8 cellular contexts compared by ENCODE assay signal in the genomic region with DNA sequence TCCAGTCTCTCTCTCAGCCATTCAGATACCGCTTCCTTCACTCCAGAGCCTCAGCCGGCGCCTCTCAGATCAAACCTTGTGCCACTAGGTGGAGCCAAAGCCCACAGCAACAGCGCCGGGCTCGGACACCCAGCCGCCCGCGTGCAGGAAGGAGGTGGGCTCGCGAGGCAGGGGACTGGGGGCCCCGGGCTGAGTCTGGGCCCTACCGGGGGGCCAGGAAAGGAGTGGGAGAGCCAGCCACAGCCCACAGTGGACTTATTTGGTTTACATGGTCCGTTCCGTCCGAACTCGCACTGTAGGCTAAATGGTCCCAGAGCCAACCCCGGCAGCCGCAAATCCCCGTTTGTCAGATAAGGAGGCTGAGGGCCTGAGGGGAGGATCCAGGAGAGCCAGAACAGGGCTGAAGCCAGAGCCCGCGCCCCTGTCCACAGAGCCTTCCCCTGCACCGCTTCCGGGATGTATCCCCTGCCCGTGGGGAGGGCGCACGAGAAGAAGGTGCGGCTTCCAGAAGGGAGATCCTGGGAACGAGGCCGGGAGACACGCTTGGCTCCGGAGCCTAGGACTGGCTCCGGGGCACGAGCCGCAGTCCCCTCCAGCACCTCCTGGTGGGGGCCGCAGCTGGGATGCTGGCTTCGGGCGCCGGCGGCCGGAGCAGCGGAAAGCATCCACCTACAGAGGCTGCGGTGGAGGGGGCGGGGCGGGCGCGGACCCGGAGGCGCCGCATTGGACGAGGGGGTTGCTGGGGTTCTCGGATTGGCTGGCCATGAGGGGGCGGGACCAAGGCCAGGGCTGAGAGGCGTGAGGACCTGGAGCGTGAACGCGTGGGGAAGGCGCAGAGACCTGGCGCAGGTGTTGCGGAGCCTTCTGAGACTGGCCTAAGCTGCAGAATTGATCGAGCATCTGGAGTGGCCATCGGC. TPM values are rescaled to one million over a fixed set of nuclear protein-coding genes. Genes with fewer than 3 reads are reported as not detected.
A peak's percentile ranks its signal among the peaks of the same experiment; 100 is the strongest.
DNase-seq lines count a peak whose midpoint lies in the region; ATAC-seq, FAIRE-seq and TF ChIP-seq lines count a peak whose summit lies in the region.

No MANE protein-coding gene starts in this region.

- H3K27ac ChIP-seq in SK-N-SH (ENCODE audit: low read depth in 2 of 2, low read length in 1 of 2) (peak overlapping the region in 1 of 2 experiments; percentile 93; a peak in 2 of 4 replicates), pancreas (no peak overlapping the region), thyroid gland (no peak overlapping the region)

- H3K36me3 Mint-ChIP-seq in activated naive CD4-positive, alpha-beta T cell treated with anti-CD3 and anti-CD28 coated beads, Interleukin-2, amount 50 U/mL, for 24 hours = no peaks in the 10 kb centered on the region

- CTCF ChIA-PET in SK-N-SH (lab: Yijun Ruan, JAX) = interaction anchor here (0.5 to 23.8 kb wide), 63 partner anchors 8 to 475 kb away, joined by 3 to 779 read pairs (median 4); a partner anchor contains a TSS

- H3K4me3 Mint-ChIP-seq in activated naive CD4-positive, alpha-beta T cell treated with anti-CD3 and anti-CD28 coated beads, Interleukin-2, amount 50 U/mL, for 24 hours = peak overlapping the region; percentile 85

- H2AFZ ChIP-seq in SK-N-SH (ENCODE audit: low read depth) = peak overlapping the region; percentile 100

- TF ChIP-seq CTCF in GM10266 (IDR thresholded peaks at IDR 0.05; ENCODE audit: control insufficient read depth, insufficient read depth, low read depth, missing control alignments) = peak; percentile 91
- peak; percentile 90 for TF ChIP-seq CTCF in SK-N-SH (IDR thresholded peaks at IDR 0.05)
- TF ChIP-seq CTCF in pancreas (IDR thresholded peaks at IDR 0.05) = peak; percentile 79 to 92 (median 87)
- TF ChIP-seq CTCF in thyroid gland (IDR thresholded peaks at IDR 0.05) = peak; percentile 48 to 91 (median 81)

- TF ChIP-seq EP300 in SK-N-SH (IDR thresholded peaks at IDR 0.05; ENCODE audit: borderline replicate concordance in 1 of 2, low read depth in 1 of 2, low read length in 1 of 2) = no peak; a peak in 1 of 4 replicates

- H3K27me3 ChIP-seq in SK-N-SH (ENCODE audit: insufficient read depth) (peaks cover 30% of the 10 kb centered on the region), pancreas (no peaks in the 10 kb centered on the region), thyroid gland (no peaks in the 10 kb centered on the region)

- peak overlapping the region; percentile 100 for H3K4me2 ChIP-seq in SK-N-SH

- H3K9ac ChIP-seq in SK-N-SH = no peak overlapping the region; the same call in 1 of the 2 replicates

- POLR2A ChIA-PET in SK-N-SH (lab: Yijun Ruan, JAX) = interaction anchor here (1.4 to 1.5 kb wide), 2 partner anchors 87 to 115 kb away, joined by 4 to 5 read pairs; a partner anchor contains a TSS

- ATAC-seq in HG02623 (IDR thresholded peaks at IDR 0.05; ENCODE audit: unreplicated experiment) = peak; percentile 68
- peak; percentile 98 for ATAC-seq in Right ventricle myocardium inferior
- ATAC-seq in pancreas = peak; percentile 97 to 100 (median 99)

- DNase-seq in GM10266 (ENCODE audit: extremely low spot score) (peak; percentile 97), NCI-H1092 treated with DMSO at 0.1 percent for 48 hours (lab: John Stamatoyannopoulos, UW) (peak; percentile 75), SK-N-SH (peak; percentile 99), Right ventricle myocardium inferior (ENCODE audit: missing footprints) (peak; percentile 96), pancreas (peak; percentile 90 to 96 (median 94)), thyroid gland (peak; percentile 96)

- H3F3A ChIP-seq in SK-N-SH (replicated peaks; ENCODE audit: insufficient read depth) = no peaks in the 10 kb centered on the region

- no peaks in the 10 kb centered on the region for H3K79me2 ChIP-seq in SK-N-SH (ENCODE audit: insufficient read depth)

- peaks cover 40% of the 10 kb centered on the region for H3K4me1 Mint-ChIP-seq in activated naive CD4-positive, alpha-beta T cell treated with anti-CD3 and anti-CD28 coated beads, Interleukin-2, amount 50 U/mL, for 24 hours

- H3K9me2 ChIP-seq in SK-N-SH = no peaks in the 10 kb centered on the region

- peaks cover 1% of the 10 kb centered on the region for H3K27me3 Mint-ChIP-seq in activated naive CD4-positive, alpha-beta T cell treated with anti-CD3 and anti-CD28 coated beads, Interleukin-2, amount 50 U/mL, for 24 hours

- FAIRE-seq in pancreas (lab: Jason Lieb, UNC) = no peak

- no peaks in the 10 kb centered on the region for H3K9me3 ChIP-seq in SK-N-SH
- H3K9me3 ChIP-seq in pancreas = no peaks in the 10 kb centered on the region
- no peaks in the 10 kb centered on the region for H3K9me3 ChIP-seq in thyroid gland

- no peaks in the 10 kb centered on the region for H3K9me3 Mint-ChIP-seq in activated naive CD4-positive, alpha-beta T cell treated with anti-CD3 and anti-CD28 coated beads, Interleukin-2, amount 50 U/mL, for 24 hours

- H3K27ac Mint-ChIP-seq in activated naive CD4-positive, alpha-beta T cell treated with anti-CD3 and anti-CD28 coated beads, Interleukin-2, amount 50 U/mL, for 24 hours = no peak overlapping the region

- TF ChIP-seq RAD21 in SK-N-SH (IDR thresholded peaks at IDR 0.05; ENCODE audit: low read length) = peak; percentile 93

- peaks cover 0 to 12% of the 10 kb centered on the region in 2 experiments; a peak in 1 of 4 replicates for H3K4me1 ChIP-seq in SK-N-SH (ENCODE audit: control insufficient read depth in 1 of 2, insufficient read depth in 2 of 2, low read depth in 1 of 2, low read length in 1 of 2)
- H3K4me1 ChIP-seq in pancreas = peaks cover 0 to 8% (median 0%) of the 10 kb centered on the region in 3 donors
- H3K4me1 ChIP-seq in thyroid gland = peaks cover 7 to 11% of the 10 kb centered on the region in 2 donors

- 5% methylated on average over 30 of the region's 62 CpGs for WGBS in SK-N-SH (ENCODE audit: low lambda C conversion rate)
- 0 to 1% methylated on average over 61 to 62 of the region's 62 CpGs for WGBS in pancreas, 2 donors
- 0% methylated on average over 9 to 21 of the region's 62 CpGs for WGBS in thyroid gland, 2 donors

- no peaks in the 10 kb centered on the region for H3K36me3 ChIP-seq in SK-N-SH (replicated peaks in 1 of 2; ENCODE audit: control insufficient read depth in 1 of 2, insufficient read depth in 2 of 2, low read length in 1 of 2)
- no peaks in the 10 kb centered on the region for H3K36me3 ChIP-seq in pancreas
- H3K36me3 ChIP-seq in thyroid gland = no peaks in the 10 kb centered on the region

- TF ChIP-seq POLR2A in thyroid gland (IDR thresholded peaks at IDR 0.05) = no peak

- H3K4me3 ChIP-seq in SK-N-SH (ENCODE audit: low read depth in 2 of 2, low read length in 1 of 2) (peak overlapping the region; percentile 67 to 99), pancreas (peak overlapping the region; percentile 49 to 65 (median 60)), thyroid gland (replicated peaks in 1 of 3) (peak overlapping the region; percentile 3 to 55 (median 3))

- H4K20me1 ChIP-seq in SK-N-SH (ENCODE audit: insufficient read depth) = no peaks in the 10 kb centered on the region

- intact Hi-C loops in Right ventricle myocardium inferior (cut with DNase I) = loop anchor here (2.0 kb wide), 3 partner anchors 117 to 395 kb away; no protein-coding TSS in a partner anchor
- intact Hi-C loops in pancreas (cut with DNase I) = loop anchor here in 1 of 3 donors (10.0 kb wide), 1 partner anchor 241 kb away; a partner anchor contains a TSS
- intact Hi-C loops in thyroid gland (cut with DNase I) = loop anchor here (2.0 kb wide), 1 partner anchor 65 kb away; no protein-coding TSS in a partner anchor

TF ChIP-seq in SK-N-SH, 30 proteins besides CTCF, POLR2A, EP300 and RAD21 (continues in another document):
- TF ChIP-seq RCOR1 (IDR thresholded peaks at IDR 0.05; ENCODE audit: low read length) = no peak
- TF ChIP-seq FOSL2 (IDR thresholded peaks at IDR 0.05; ENCODE audit: borderline replicate concordance, low read depth) = no peak
- TF ChIP-seq JUND (IDR thresholded peaks at IDR 0.05) = no peak
- TF ChIP-seq, protein P1, sequence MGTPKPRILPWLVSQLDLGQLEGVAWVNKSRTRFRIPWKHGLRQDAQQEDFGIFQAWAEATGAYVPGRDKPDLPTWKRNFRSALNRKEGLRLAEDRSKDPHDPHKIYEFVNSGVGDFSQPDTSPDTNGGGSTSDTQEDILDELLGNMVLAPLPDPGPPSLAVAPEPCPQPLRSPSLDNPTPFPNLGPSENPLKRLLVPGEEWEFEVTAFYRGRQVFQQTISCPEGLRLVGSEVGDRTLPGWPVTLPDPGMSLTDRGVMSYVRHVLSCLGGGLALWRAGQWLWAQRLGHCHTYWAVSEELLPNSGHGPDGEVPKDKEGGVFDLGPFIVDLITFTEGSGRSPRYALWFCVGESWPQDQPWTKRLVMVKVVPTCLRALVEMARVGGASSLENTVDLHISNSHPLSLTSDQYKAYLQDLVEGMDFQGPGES (IDR thresholded peaks at IDR 0.05; ENCODE audit: low read depth, low read length) = peak; percentile 9; the same call in 1 of the 2 replicates
- TF ChIP-seq GATA2 (CRISPR knock-in tag; IDR thresholded peaks at IDR 0.05) = no peak; the same call in 1 of the 2 replicates
- TF ChIP-seq NFIC (IDR thresholded peaks at IDR 0.05; ENCODE audit: borderline replicate concordance) = no peak
- TF ChIP-seq ELF1 (IDR thresholded peaks at IDR 0.05) = peak; percentile 48
- no peak for TF ChIP-seq YY1 (IDR thresholded peaks at IDR 0.05; ENCODE audit: low read depth)
- no peak for TF ChIP-seq TEAD4 (IDR thresholded peaks at IDR 0.05; ENCODE audit: borderline replicate concordance, insufficient read depth)
- no peak for TF ChIP-seq RXRA (IDR thresholded peaks at IDR 0.05; ENCODE audit: borderline replicate concordance, low read depth)
- TF ChIP-seq TAF1 (IDR thresholded peaks at IDR 0.05; ENCODE audit: borderline replicate concordance, low read depth, low read length) = no peak
- TF ChIP-seq FOXM1 (IDR thresholded peaks at IDR 0.05; ENCODE audit: low read depth) = no peak
- TF ChIP-seq MEF2A (IDR thresholded peaks at IDR 0.05; ENCODE audit: borderline replicate concordance, low read depth) = no peak

RNA-seq across cellular contexts. Expression of a gene that starts 6.5 kb away (rescaled TPM):
- polyA plus RNA-seq in SK-N-SH (2012; rRNA removed) = 0.08 TPM in 1 of 2 replicates, not detected in the other
- polyA plus RNA-seq in SK-N-SH (2012; cell fraction: cytosol; rRNA removed) = 0.03 TPM in 1 of 2 replicates, not detected in the other
- polyA plus RNA-seq in SK-N-SH (2012; cell fraction: nucleus; rRNA removed) = not detected in 2 replicates
- 0.24 TPM for total RNA-seq in Right ventricle myocardium inferior
- under 1 TPM in 3 of 6 donors, not detected in 3; 0.28 to 0.66 (median 0.29) TPM for total RNA-seq in pancreas
- polyA plus RNA-seq in pancreas = under 1 TPM; 0.09 to 0.11 TPM
- total RNA-seq in thyroid gland = 1 to 10 TPM in 1 of 4 donors, under 1 TPM in 2, not detected in 1; 0.54 to 1.2 (median 0.56) TPM

RNA-seq across cellular contexts. Expression of a gene that starts 59.8 kb away (rescaled TPM):
- polyA plus RNA-seq in SK-N-SH (2012; rRNA removed) (0.80 and 1.3 TPM in 2 replicates), pancreas (1 to 10 TPM in 1 of 2 donors, under 1 TPM in 1; 0.53 to 1.1 TPM)
- 0.50 and 0.92 TPM in 2 replicates for polyA plus RNA-seq in SK-N-SH (2012; cell fraction: cytosol; rRNA removed)
- 1.1 and 1.3 TPM in 2 replicates for polyA plus RNA-seq in SK-N-SH (2012; cell fraction: nucleus; rRNA removed)
- total RNA-seq in Right ventricle myocardium inferior (1.6 TPM), pancreas (1 to 10 TPM in 2 of 6 donors, under 1 TPM in 4; 0.37 to 5.6 (median 0.75) TPM), thyroid gland (1 to 10 TPM in 3 of 4 donors, under 1 TPM in 1; 0.29 to 2.0 (median 1.6) TPM)

Comparison
In these comparisons a context has a peak if more than half of its experiments do, and no peak if none do; other contexts are left out.
1. H3K4me3 ChIP-seq: peak in every context shown above with its lines; median percentile 83 in SK-N-SH; 60 in pancreas; 3 in thyroid gland.